Comparison of ENCODE assay signal across 8 cellular contexts in genomic region chr7:2644514-2645273, GRCh38. TPM values are rescaled to one million over a fixed set of nuclear protein-coding genes. Genes with fewer than 3 reads are reported as not detected.
DNase-seq lines count a peak whose midpoint lies in the region; ATAC-seq and TF ChIP-seq lines count a peak whose summit lies in the region.

No MANE protein-coding gene starts in this region.

- no peak overlapping the region for H3K27ac Mint-ChIP-seq in CD4-positive, alpha-beta T cell

- TF ChIP-seq EP300 in Ishikawa (IDR thresholded peaks at IDR 0.05; ENCODE audit: borderline replicate concordance): no peak

- peaks cover 13% of the 10 kb centered on the region; the same call in 1 of the 2 replicates for H3K4me1 ChIP-seq in iPS-20b (ENCODE audit: insufficient read depth, low read length)

- no peak for TF ChIP-seq CTCF in CD4-positive, alpha-beta T cell (IDR thresholded peaks at IDR 0.05)

- H3K27ac ChIP-seq in CD4-positive, alpha-beta T cell (ENCODE audit: low read depth, low read length): no peak overlapping the region
- H3K27ac ChIP-seq in iPS-20b (ENCODE audit: low read length): peak overlapping the region; percentile 37

- no peak for TF ChIP-seq RAD21 in Ishikawa (IDR thresholded peaks at IDR 0.05; ENCODE audit: low read depth)

- POLR2A ChIA-PET in CD4-positive, alpha-beta T cell (lab: Charles Lee): interaction anchor here (1.7 kb wide), 1 partner anchor 13 kb away, joined by 10 read pairs; the partner anchor contains the start of gene TTYH3

- peak overlapping the region; percentile 42 for H3K4me3 Mint-ChIP-seq in CD4-positive, alpha-beta T cell

- no peaks in the 10 kb centered on the region for H3K27me3 Mint-ChIP-seq in CD4-positive, alpha-beta T cell

- no peaks in the 10 kb centered on the region for H3K27me3 ChIP-seq in CD4-positive, alpha-beta T cell (ENCODE audit: control insufficient read depth, insufficient read depth, low read length)
- H3K27me3 ChIP-seq in iPS-20b (ENCODE audit: insufficient read depth, low read length): no peaks in the 10 kb centered on the region

- no peak for DNase-seq in CD4-positive, alpha-beta T cell
- DNase-seq in CD1c-positive myeloid dendritic cell (ENCODE audit: extremely low spot score) (no peak), ureter (ENCODE audit: low spot score) (no peak), erythroblast (lab: John Stamatoyannopoulos, UW) (no peak)
- DNase-seq in stimulated activated naive CD4-positive, alpha-beta T cell (lab: John Stamatoyannopoulos, UW): no peak

- no peaks in the 10 kb centered on the region for H3K9me3 Mint-ChIP-seq in CD4-positive, alpha-beta T cell

- peaks cover 16% of the 10 kb centered on the region for H3K36me3 ChIP-seq in iPS-20b (ENCODE audit: insufficient read depth, low read depth, low read length)

- H3K9ac ChIP-seq in iPS-20b (ENCODE audit: low read depth, low read length): no peak overlapping the region

- CTCF ChIA-PET in CD4-positive, alpha-beta T cell (lab: Charles Lee): no interaction called here

- peak; percentile 74 for ATAC-seq in CD4-positive, alpha-beta T cell (ENCODE audit: poor library complexity)
- peak; percentile 18 for ATAC-seq in GM19467 (IDR thresholded peaks at IDR 0.05; ENCODE audit: unreplicated experiment)

- H3K4me3 ChIP-seq in iPS-20b (ENCODE audit: low read length): no peak overlapping the region

- H3K9me3 ChIP-seq in CD4-positive, alpha-beta T cell (ENCODE audit: control insufficient read depth, low read length): no peaks in the 10 kb centered on the region
- H3K9me3 ChIP-seq in iPS-20b (ENCODE audit: insufficient read depth, low read depth, low read length): no peaks in the 10 kb centered on the region

- intact Hi-C loops in CD4-positive, alpha-beta T cell (cut with DNase I, micrococcal nuclease): no loop called here

- H3K4me1 Mint-ChIP-seq in CD4-positive, alpha-beta T cell (ENCODE audit: low read depth): peaks cover 10% of the 10 kb centered on the region

- H3K36me3 Mint-ChIP-seq in CD4-positive, alpha-beta T cell (ENCODE audit: low read depth): no peaks in the 10 kb centered on the region

- TF ChIP-seq POLR2A in erythroblast (IDR thresholded peaks at IDR 0.05; ENCODE audit: low read length): no peak

TF ChIP-seq in Ishikawa, 13 proteins besides CTCF, POLR2A, EP300 and RAD21:
- no peak for TF ChIP-seq CEBPB (IDR thresholded peaks at IDR 0.05)
- no peak for TF ChIP-seq ZBTB7A (IDR thresholded peaks at IDR 0.05; ENCODE audit: low read depth)
- TF ChIP-seq CREB1 (IDR thresholded peaks at IDR 0.05; ENCODE audit: low read depth): no peak
- TF ChIP-seq FOXM1 (IDR thresholded peaks at IDR 0.05; ENCODE audit: borderline replicate concordance, low read depth): no peak
- TF ChIP-seq MAX (IDR thresholded peaks at IDR 0.05): no peak
- TF ChIP-seq REST (IDR thresholded peaks at IDR 0.05; ENCODE audit: low read depth): no peak
- TF ChIP-seq EGR1 (IDR thresholded peaks at IDR 0.05): peak; percentile 39; the same call in 1 of the 2 replicates

RNA-seq across cellular contexts. Expression of gene TTYH3, which starts 12.9 kb away (rescaled TPM):
- total RNA-seq in CD4-positive, alpha-beta T cell: 1 to 10 TPM; 7.9 to 9.3 TPM
- total RNA-seq in ureter: 32.3 TPM

RNA-seq across cellular contexts. Expression of gene AMZ1, which starts 43.3 kb away (rescaled TPM):
- total RNA-seq in CD4-positive, alpha-beta T cell: under 1 TPM; 0.25 to 0.36 TPM
- 0.23 TPM for total RNA-seq in ureter
